8 cellular contexts compared by ENCODE assay signal in the genomic region with DNA sequence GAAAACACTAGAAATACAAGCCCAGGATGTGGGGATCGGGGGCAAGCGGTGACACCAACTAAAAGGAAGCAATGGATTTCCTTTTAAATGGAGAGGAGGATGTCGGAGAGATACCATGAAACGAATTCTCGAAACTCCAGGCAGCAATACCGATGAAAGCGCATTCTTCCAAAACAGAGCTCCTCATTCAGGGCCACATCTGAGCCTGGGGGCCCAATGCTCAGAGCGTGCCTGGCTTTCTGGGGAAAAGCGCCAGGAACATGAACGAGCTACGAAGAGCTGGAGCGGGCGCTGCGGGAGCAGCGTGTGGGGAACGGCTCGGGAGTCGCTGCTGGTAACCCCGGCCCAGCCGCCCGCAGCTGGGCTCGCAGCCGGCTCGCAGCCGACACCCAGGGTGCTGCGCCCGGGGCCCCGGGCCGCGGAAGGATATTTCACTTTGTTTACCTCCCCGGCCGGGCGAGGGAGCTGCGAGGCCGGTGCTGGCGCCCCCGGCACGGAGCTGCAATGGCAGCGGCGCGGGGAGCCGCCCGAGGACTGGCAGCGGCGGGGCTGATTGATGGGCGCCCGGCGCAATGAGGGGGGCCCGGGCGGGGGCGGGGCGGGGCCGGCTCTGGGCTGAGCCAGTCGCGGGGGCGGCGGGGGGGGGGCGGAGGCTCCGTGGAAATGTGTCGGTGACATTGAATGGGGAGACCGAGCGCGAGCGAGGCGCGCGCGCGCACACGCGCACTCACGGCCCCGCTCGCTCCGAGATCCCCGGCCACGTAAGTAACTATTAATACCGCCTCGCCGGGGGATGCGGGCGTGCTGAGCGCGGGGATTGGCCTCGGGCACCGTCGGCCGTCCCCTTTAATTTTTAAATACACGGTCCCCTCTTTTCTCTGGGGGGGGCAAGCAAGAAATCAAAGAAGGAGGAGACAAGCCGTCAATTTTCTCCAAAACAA. TPM values are rescaled to one million over a fixed set of nuclear protein-coding genes. Genes with fewer than 3 reads are reported as not detected.
DNase-seq lines count a peak whose midpoint lies in the region; ATAC-seq and TF ChIP-seq lines count a peak whose summit lies in the region.

A gene (plus strand): TSS at position 687 of the 941 bp plus-strand sequence. CDS start 1,372 bp downstream, outside the sequence.

- intact Hi-C loops in A673 (cut with micrococcal nuclease; ENCODE audit: unreplicated experiment): loop anchor here (1.0 to 5.0 kb wide), 7 partner anchors 104 to 886 kb away; no protein-coding TSS in a partner anchor

- no peaks in the 10 kb centered on the region for H3K36me3 ChIP-seq in A673 (ENCODE audit: insufficient read depth, low read length, poor library complexity, severe bottlenecking)

- peaks cover 31% of the 10 kb centered on the region for H3K4me1 ChIP-seq in A673 (ENCODE audit: insufficient read depth, low read length, poor library complexity, severe bottlenecking)

- no peaks in the 10 kb centered on the region for H3K27me3 ChIP-seq in A673 (replicated peaks; ENCODE audit: insufficient read depth, low read depth, low read length, poor library complexity)

- ATAC-seq in GM18868 (IDR thresholded peaks at IDR 0.05; ENCODE audit: unreplicated experiment) (peak; percentile 82), HG03280 (IDR thresholded peaks at IDR 0.05; ENCODE audit: unreplicated experiment) (peak; percentile 61)

- TF ChIP-seq CTCF in A673 (conservative IDR thresholded peaks at IDR 0.05; ENCODE audit: low read depth, low read length) (0 out of 2 replicates have a peak, but pooled peaks have one; percentile 10), choroid plexus epithelial cell (conservative IDR thresholded peaks at IDR 0.05; ENCODE audit: low read depth, low read length) (no peak)

- DNase-seq in A673 (ENCODE audit: low spot score) (peak; percentile 95), NCI-H524 (lab: John Stamatoyannopoulos, UW) (peak; percentile 82 to 93), choroid plexus epithelial cell (ENCODE audit: low read depth) (peak; percentile 96), kidney tubule cell (ENCODE audit: low spot score) (peak; percentile 85)
- DNase-seq in activated CD4-positive, alpha-beta T cell treated with anti-CD3 and anti-CD28 coated beads for 4 hours: peak; percentile 89 to 91
- peak; percentile 73 to 87 for DNase-seq in stimulated activated CD4-positive, alpha-beta T cell treated with anti-CD3 and anti-CD28 coated beads, Interleukin-1b, Interleukin-23, amount 100 ng/mL, for 1 hour (ENCODE audit: low read depth in 2 of 2)

- CTCF ChIA-PET in A673 (lab: Charles Lee): interaction anchor here (0.6 to 3.1 kb wide), 19 partner anchors 13 to 1599 kb away, joined by 3 to 13 read pairs (median 5); no protein-coding TSS in a partner anchor

- POLR2A ChIA-PET in A673 (lab: Charles Lee; ENCODE audit: low non-redundant PET): no interaction called here

- H3K4me3 ChIP-seq in A673 (ENCODE audit: low read depth, low read length, poor library complexity, severe bottlenecking) (peak within 1 kb of the TSS; percentile 87), choroid plexus epithelial cell (ENCODE audit: low read depth, low read length) (peak within 1 kb of the TSS; percentile 92)

- no peaks in the 10 kb centered on the region for H3K9me3 ChIP-seq in A673 (ENCODE audit: low read depth, low read length, poor library complexity, severe bottlenecking)

- no TSS peak for BruUV-seq in A673 (replicated peaks; lab: Mats Ljungman, UMichigan)

- H3K27ac ChIP-seq in A673 (ENCODE audit: low read depth, low read length, poor library complexity, severe bottlenecking): peak within 1 kb of the TSS; percentile 91

RNA-seq across cellular contexts. Expression of the gene that starts here (rescaled TPM):
- 92.3 and 100.0 TPM in 2 replicates for total RNA-seq in A673 (2021)

Comparison
In these comparisons a context has a peak if more than half of its experiments do, and no peak if none do; other contexts are left out.
1. Peak in every context shown above with its lines: DNase-seq, ATAC-seq, H3K4me3 ChIP-seq and H3K27ac ChIP-seq.